Comparison of ENCODE assay signal across 19 cellular contexts in the genomic region with DNA sequence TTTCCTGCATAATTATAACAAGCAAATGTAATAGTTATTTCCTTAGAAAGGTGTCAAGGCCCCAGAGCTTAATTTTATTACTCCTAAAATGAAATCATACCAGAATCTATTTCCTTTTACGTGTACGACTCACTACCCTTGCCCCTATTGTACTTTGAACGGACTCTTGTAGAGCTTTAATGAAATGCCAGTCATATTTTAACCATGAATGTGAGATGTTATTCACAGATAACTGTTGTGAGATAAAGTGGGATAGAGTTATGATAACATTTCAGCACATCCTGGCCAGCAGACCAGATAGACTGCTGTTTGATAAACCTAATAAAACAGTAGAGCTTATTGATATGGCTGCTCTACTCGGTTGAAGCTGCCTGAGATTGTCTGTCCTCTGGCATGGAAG.
"Had no signal": no experiment of that assay in that cellular context is flagged by ENCODE, and none has a peak within 500 bp of the region (broad histone marks: within the 10 kb centered on the region; RNA-seq: fewer than 3 reads in every experiment).

No MANE protein-coding gene starts in this region.

- H3K27me3 Mint-ChIP-seq: activated CD4-positive, alpha-beta T cell treated with anti-CD3 and anti-CD28 coated beads, Interleukin-2, amount 10 ng/mL, durations not matched to agents 24 days and 14 days; activated T-cell treated with anti-CD3 and anti-CD28 coated beads, Interleukin-2, amount 50 U/mL, for 24 hours; type B pancreatic cell had no signal

- FAIRE-seq: islet of Langerhans had no signal

- H3K9me3 ChIP-seq: ascending aorta, breast epithelium, esophagus squamous epithelium, prostate gland, right atrium auricular region, stomach had no signal

- H3K36me3 Mint-ChIP-seq: type B pancreatic cell had no signal

- H3K4me1 ChIP-seq: ascending aorta, breast epithelium, esophagus squamous epithelium, prostate gland, right atrium auricular region, stomach had no signal

- H3K4me1 Mint-ChIP-seq: activated CD4-positive, alpha-beta T cell treated with anti-CD3 and anti-CD28 coated beads, Interleukin-2, amount 10 ng/mL, durations not matched to agents 24 days and 14 days had no signal

- H3K27ac Mint-ChIP-seq: activated CD4-positive, alpha-beta T cell treated with anti-CD3 and anti-CD28 coated beads, Interleukin-2, amount 10 ng/mL, durations not matched to agents 24 days and 14 days; activated CD8-positive, alpha-beta T cell treated with anti-CD3 and anti-CD28 coated beads, Interleukin-2, amount 10 ng/mL, durations not matched to agents 7 days and 5 days; activated T-cell treated with anti-CD3 and anti-CD28 coated beads, Interleukin-2, amount 50 U/mL, for 24 hours; activated T-helper 2 cell treated with anti-CD3 and anti-CD28 coated beads, Interferon-gamma antibody, Interleukin-2, Interleukin-4, amounts not matched to agents 10 μg/mL and 5 μg/mL and 100 μg/mL, durations not matched to agents 14 hours and 24 hours and 36 hours; type B pancreatic cell had no signal

- H3K36me3 ChIP-seq: ascending aorta, breast epithelium, esophagus squamous epithelium, prostate gland, right atrium auricular region, stomach had no signal

- H3K4me3 Mint-ChIP-seq: activated CD4-positive, alpha-beta T cell treated with anti-CD3 and anti-CD28 coated beads, Interleukin-2, amount 10 ng/mL, durations not matched to agents 24 days and 14 days; activated CD8-positive, alpha-beta T cell treated with anti-CD3 and anti-CD28 coated beads, Interleukin-2, amount 10 ng/mL, durations not matched to agents 7 days and 5 days; activated T-cell treated with anti-CD3 and anti-CD28 coated beads, Interleukin-2, amount 50 U/mL, for 24 hours; type B pancreatic cell had no signal

- H3K27me3 ChIP-seq: ascending aorta, breast epithelium, esophagus squamous epithelium, right atrium auricular region, stomach had no signal

- H3K4me3 ChIP-seq: ascending aorta, breast epithelium, esophagus squamous epithelium, lung, prostate gland, right atrium auricular region, stomach had no signal

- H3K27ac ChIP-seq: ascending aorta, breast epithelium, esophagus squamous epithelium, prostate gland, right atrium auricular region, stomach had no signal

- DNase-seq: activated CD4-positive, alpha-beta T cell treated with anti-CD3 and anti-CD28 coated beads, Interleukin-2, amount 10 ng/mL, durations not matched to agents 24 days and 14 days; activated CD8-positive, alpha-beta T cell treated with anti-CD3 and anti-CD28 coated beads, Interleukin-2, amount 10 ng/mL, durations not matched to agents 7 days and 5 days; activated naive CD4-positive, alpha-beta T cell treated with Interleukin-2 at 50 U/mL for 16 hours; activated T-cell treated with anti-CD3 and anti-CD28 coated beads, Interleukin-2, amount 50 U/mL, for 24 hours; dermis blood vessel endothelial cell; effector memory CD4-positive, alpha-beta T cell; esophagus squamous epithelium; midbrain; stimulated activated CD4-positive, alpha-beta T cell treated with anti-CD3 and anti-CD28 coated beads, Interleukin-4, amount 100 ng/mL, for 1 hour; stomach; T1000 had no signal
